In the genomic region with DNA sequence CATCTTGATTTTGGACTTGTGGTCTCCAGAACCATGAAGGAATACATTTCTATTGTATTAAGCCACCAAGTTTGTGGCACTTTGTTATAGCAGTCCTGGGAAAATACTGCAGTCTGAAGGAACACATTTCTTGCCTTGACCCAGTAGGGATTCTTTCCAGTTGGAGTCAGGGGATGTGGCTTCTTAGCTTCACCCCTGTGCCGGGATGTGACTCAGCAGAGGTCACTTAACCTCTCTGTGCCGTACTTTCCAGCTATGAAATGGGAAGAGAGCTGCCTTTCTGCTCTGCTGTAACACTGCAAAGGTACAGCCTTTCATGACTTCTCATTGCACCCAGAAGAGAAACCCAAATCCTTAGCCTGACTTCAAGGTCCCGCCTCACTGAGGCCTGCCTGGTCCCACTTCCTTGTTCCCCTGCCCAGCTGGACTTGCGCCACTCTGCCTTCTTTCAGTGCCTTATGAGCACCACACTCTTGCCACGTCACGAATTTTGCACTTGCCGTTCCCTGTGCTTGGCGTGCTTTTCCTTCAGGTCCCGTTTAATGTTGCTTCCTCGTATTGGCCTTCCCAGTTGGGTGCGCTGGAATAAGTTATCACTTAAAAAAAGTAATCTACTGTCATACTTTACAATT, we compare ENCODE assay signal across 10 cellular contexts. TPM values are rescaled to one million over a fixed set of nuclear protein-coding genes. Genes with fewer than 3 reads are reported as not detected.
DNase-seq lines count a peak whose midpoint lies in the region; ATAC-seq and TF ChIP-seq lines count a peak whose summit lies in the region.
"Had no signal": no experiment of that assay in that cellular context is flagged by ENCODE, and none has a peak within 500 bp of the region (broad histone marks: within the 10 kb centered on the region; RNA-seq: fewer than 3 reads in every experiment).

No MANE protein-coding gene starts in this region.

- no peaks in the 10 kb centered on the region for H3K36me3 Mint-ChIP-seq in MCF 10A (ENCODE audit: insufficient read depth, unreplicated experiment)

- no peaks in the 10 kb centered on the region for H3K27me3 Mint-ChIP-seq in MCF 10A (ENCODE audit: insufficient read depth, unreplicated experiment)
- H3K27me3 Mint-ChIP-seq: activated CD8-positive, alpha-beta memory T cell treated with anti-CD3 and anti-CD28 coated beads, Interleukin-2, amount 10 ng/mL, durations not matched to agents 7 days and 5 days had no signal

- no peak overlapping the region for H3K27ac ChIP-seq in breast epithelium
- H3K27ac ChIP-seq in neuronal stem cell (replicated peaks; ENCODE audit: low read length) = no peak overlapping the region
- peak overlapping the region in 1 of 4 donors; percentile 66 for H3K27ac ChIP-seq in esophagus squamous epithelium

- H3K4me1 ChIP-seq in breast epithelium (no peaks in the 10 kb centered on the region), neuronal stem cell (ENCODE audit: control insufficient read depth in 2 of 2, insufficient read depth in 1 of 2, low read depth in 1 of 2, low read length in 2 of 2) (peaks cover 0 to 3% of the 10 kb centered on the region in 2 donors), esophagus squamous epithelium (peaks cover 0 to 18% (median 0%) of the 10 kb centered on the region in 3 donors)

- no peak for TF ChIP-seq POLR2A in breast epithelium (IDR thresholded peaks at IDR 0.05)
- no peak for TF ChIP-seq POLR2A in esophagus squamous epithelium (IDR thresholded peaks at IDR 0.05)

- no peak overlapping the region for H2AK5ac ChIP-seq in neuronal stem cell (ENCODE audit: low read depth, low read length)

- no peak overlapping the region for H3K23ac ChIP-seq in neuronal stem cell (ENCODE audit: low read depth, low read length, poor library complexity)

- no peaks in the 10 kb centered on the region for H3K4me1 Mint-ChIP-seq in MCF 10A (ENCODE audit: insufficient read depth, unreplicated experiment)

- intact Hi-C loops in MCF 10A (cut with micrococcal nuclease) (no loop called here), breast epithelium (cut with DNase I; ENCODE audit: low total_unique reads) (no loop called here), left colon (cut with DNase I, micrococcal nuclease) (no loop called here), esophagus squamous epithelium (cut with DNase I) (no loop called here)

- H3K9me3 Mint-ChIP-seq in MCF 10A (ENCODE audit: unreplicated experiment) = no peaks in the 10 kb centered on the region

- no peak overlapping the region for H3K27ac Mint-ChIP-seq in MCF 10A (ENCODE audit: low read depth, unreplicated experiment)
- H3K27ac Mint-ChIP-seq: activated CD8-positive, alpha-beta memory T cell treated with anti-CD3 and anti-CD28 coated beads, Interleukin-2, amount 10 ng/mL, durations not matched to agents 7 days and 5 days had no signal

- H3K79me1 ChIP-seq in neuronal stem cell (ENCODE audit: low read depth, low read length) = no peaks in the 10 kb centered on the region

- no peak overlapping the region for H2AFZ ChIP-seq in neuronal stem cell (ENCODE audit: low read length)

- H3K14ac ChIP-seq in neuronal stem cell (ENCODE audit: low read length) = no peak overlapping the region

- no peaks in the 10 kb centered on the region for H3K27me3 ChIP-seq in breast epithelium
- no peaks in the 10 kb centered on the region for H3K27me3 ChIP-seq in neuronal stem cell (ENCODE audit: control insufficient read depth in 3 of 3, insufficient read depth in 3 of 3, low read depth in 1 of 3, low read length in 3 of 3)
- no peaks in the 10 kb centered on the region for H3K27me3 ChIP-seq in esophagus squamous epithelium

- CTCF ChIA-PET in MCF 10A (lab: Yijun Ruan, JAX) = no interaction called here

- H3K9ac ChIP-seq in neuronal stem cell (ENCODE audit: low read depth, low read length, poor library complexity) = no peak overlapping the region

- no peak overlapping the region for H2BK12ac ChIP-seq in neuronal stem cell (ENCODE audit: low read length)

- no peak overlapping the region for H2BK15ac ChIP-seq in neuronal stem cell (ENCODE audit: low read length)

- no peak overlapping the region for H2BK120ac ChIP-seq in neuronal stem cell (ENCODE audit: low read depth, low read length)

- POLR2A ChIA-PET in MCF 10A (lab: Yijun Ruan, JAX) = no interaction called here

- H3K4me2 ChIP-seq in neuronal stem cell (ENCODE audit: insufficient read depth, low read length, poor library complexity, severe bottlenecking) = no peak overlapping the region

- no peak overlapping the region for H2BK5ac ChIP-seq in neuronal stem cell (ENCODE audit: low read length)

- H4K8ac ChIP-seq in neuronal stem cell (ENCODE audit: low read depth, low read length) = no peak overlapping the region

- H3K4me3 Mint-ChIP-seq in MCF 10A (ENCODE audit: unreplicated experiment) = no peak overlapping the region
- H3K4me3 Mint-ChIP-seq: activated CD8-positive, alpha-beta memory T cell treated with anti-CD3 and anti-CD28 coated beads, Interleukin-2, amount 10 ng/mL, durations not matched to agents 7 days and 5 days had no signal

- ATAC-seq in left colon (no peak), HG02623 (IDR thresholded peaks at IDR 0.05; ENCODE audit: unreplicated experiment) (no peak)
- ATAC-seq: activated CD8-positive, alpha-beta memory T cell treated with anti-CD3 and anti-CD28 coated beads, Interleukin-2, amount 10 ng/mL, durations not matched to agents 7 days and 5 days had no signal

- no peak overlapping the region for H3K4ac ChIP-seq in neuronal stem cell (ENCODE audit: low read length)

- peak; percentile 25 for DNase-seq in MCF 10A (ENCODE audit: unreplicated experiment)
- DNase-seq in breast epithelium (ENCODE audit: low spot score in 2 of 2) = no peak
- peak; percentile 48 for DNase-seq in amniotic epithelial cell (ENCODE audit: low read depth)
- DNase-seq in left colon = peak; percentile 34 to 56
- no peak for DNase-seq in neuronal stem cell (ENCODE audit: low spot score)
- no peak for DNase-seq in esophagus squamous epithelium (lab: John Stamatoyannopoulos, UW)
- no peak for DNase-seq in AG08395 (ENCODE audit: low spot score)
- DNase-seq: activated CD8-positive, alpha-beta memory T cell treated with anti-CD3 and anti-CD28 coated beads, Interleukin-2, amount 10 ng/mL, durations not matched to agents 7 days and 5 days; effector CD4-positive, alpha-beta T cell had no signal

- no peak overlapping the region for H3K4me3 ChIP-seq in breast epithelium
- peak overlapping the region in 1 of 2 donors; percentile 30 for H3K4me3 ChIP-seq in neuronal stem cell (ENCODE audit: low read length in 2 of 2)
- no peak overlapping the region for H3K4me3 ChIP-seq in esophagus squamous epithelium

- H3K9me3 ChIP-seq in breast epithelium = no peaks in the 10 kb centered on the region
- peaks cover 0 to 7% of the 10 kb centered on the region in 2 donors for H3K9me3 ChIP-seq in neuronal stem cell (replicated peaks in 1 of 2; ENCODE audit: control insufficient read depth in 2 of 2, insufficient read depth in 1 of 2, low read depth in 1 of 2, low read length in 2 of 2)
- H3K9me3 ChIP-seq in esophagus squamous epithelium = no peaks in the 10 kb centered on the region

- no CpG with 5 or more reads among the region's 11 CpGs for WGBS in neuronal stem cell (ENCODE audit: extremely low coverage in 2 of 2, insufficient read length in 2 of 2, insufficient replicate concordance in 1 of 2), 2 donors
- WGBS in esophagus squamous epithelium, 2 donors = 89 to 94% methylated on average over 10 to 11 of the region's 11 CpGs

- H3K18ac ChIP-seq in neuronal stem cell (ENCODE audit: low read length) = no peak overlapping the region

- BruUV-seq in MCF 10A (replicated peaks; lab: Mats Ljungman, UMichigan) = no TSS peak

- H3K36me3 ChIP-seq in breast epithelium (no peaks in the 10 kb centered on the region), neuronal stem cell (replicated peaks in 1 of 2; ENCODE audit: control insufficient read depth in 2 of 2, insufficient read depth in 2 of 2, low read length in 2 of 2) (no peaks in the 10 kb centered on the region), esophagus squamous epithelium (no peaks in the 10 kb centered on the region)

- TF ChIP-seq CTCF in MCF 10A (IDR thresholded peaks at IDR 0.05; ENCODE audit: unreplicated experiment) (no peak), breast epithelium (IDR thresholded peaks at IDR 0.05) (no peak), esophagus squamous epithelium (IDR thresholded peaks at IDR 0.05) (no peak)

- H4K91ac ChIP-seq in neuronal stem cell (ENCODE audit: low read depth, low read length, poor library complexity) = no peak overlapping the region

RNA-seq across cellular contexts. Expression of gene CHST11, which starts 24.2 kb away (rescaled TPM):
- total RNA-seq in MCF 10A (2022) (4.8 and 5.3 TPM in 2 replicates), breast epithelium (10 to 100 TPM; 12.5 to 16.4 (median 15.5) TPM), left colon (1 to 10 TPM; 3.4 to 4.4 TPM), esophagus squamous epithelium (10 to 100 TPM in 2 of 4 donors, 1 to 10 TPM in 2; 6.3 to 12.6 (median 10.3) TPM)
- polyA plus RNA-seq in neuronal stem cell (2013, experiment 1 of 2) = 7.7 TPM
- 7.7 TPM for polyA plus RNA-seq in neuronal stem cell (2013, experiment 2 of 2)

Comparison
In these comparisons a context has a peak if more than half of its experiments do, and no peak if none do; other contexts are left out.
1. DNase-seq: peak in MCF 10A (single experiment), amniotic epithelial cell (single experiment) and left colon (2 of 2); none in breast epithelium (0 of 2), neuronal stem cell (single experiment), esophagus squamous epithelium (single experiment) and AG08395 (single experiment).